ENCODE assay signal across 8 cellular contexts in the genomic region with DNA sequence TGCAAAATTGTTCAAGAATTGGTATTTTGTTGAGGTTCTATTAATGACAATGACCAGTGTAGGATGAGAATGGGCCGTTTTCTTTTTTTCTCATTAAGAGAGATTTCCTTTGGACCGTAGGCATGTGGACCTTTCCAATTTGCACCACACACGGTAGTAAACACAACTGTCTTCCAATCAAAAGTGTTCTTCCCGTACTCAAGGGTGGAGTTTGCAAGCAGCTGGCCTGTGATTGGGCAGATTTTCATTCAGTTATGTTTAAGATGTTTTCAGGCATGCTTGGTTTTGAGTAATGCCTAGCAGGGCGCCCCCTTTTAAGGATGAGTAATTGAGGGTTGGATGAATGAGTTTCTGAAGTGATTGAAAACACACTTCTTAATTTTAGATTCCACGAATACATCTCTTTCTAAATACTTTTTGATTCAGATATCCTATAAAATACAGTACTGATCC. TPM values are rescaled to one million over a fixed set of nuclear protein-coding genes. Genes with fewer than 3 reads are reported as not detected.
DNase-seq lines count a peak whose midpoint lies in the region; ATAC-seq, FAIRE-seq and TF ChIP-seq lines count a peak whose summit lies in the region.

No MANE protein-coding gene starts in this region.

- TF ChIP-seq EP300 in HepG2 (IDR thresholded peaks at IDR 0.05; ENCODE audit: low read depth in 2 of 2, low read length in 2 of 2) (no peak), HepG2 (CRISPR knock-in tag; IDR thresholded peaks at IDR 0.05; ENCODE audit: borderline replicate concordance) (no peak)

- intact Hi-C loops in HepG2 (cut with micrococcal nuclease; ENCODE audit: unreplicated experiment) (loop anchor here (5.0 kb wide), 1 partner anchor 178 kb away; a partner anchor contains a TSS), right lobe of liver (cut with DNase I) (no loop called here)

- no TSS peak for BruUV-seq in HepG2 (replicated peaks; lab: Mats Ljungman, UMichigan)

- POLR2A ChIA-PET in HepG2 (lab: Yijun Ruan, JAX), result interaction anchor here (0.5 to 6.2 kb wide), 3 partner anchors 15 to 107 kb away, joined by 3 to 111 read pairs (median 3); a partner anchor contains a TSS

- no peaks in the 10 kb centered on the region; a peak in 1 of 5 replicates for H3K27me3 ChIP-seq in HepG2 (ENCODE audit: control insufficient read depth in 1 of 2, insufficient read depth in 2 of 2, low read length in 2 of 2)
- no peaks in the 10 kb centered on the region for H3K27me3 ChIP-seq in right lobe of liver
- no peaks in the 10 kb centered on the region for H3K27me3 ChIP-seq in iPS-20b (ENCODE audit: insufficient read depth, low read length)

- peaks cover 61% of the 10 kb centered on the region for H3K79me2 ChIP-seq in HepG2 (ENCODE audit: insufficient read depth, low read length)

- CTCF ChIA-PET in HepG2 (lab: Yijun Ruan, JAX; ENCODE audit: low intra/inter-chr PET ratio, low total read pairs), result no interaction called here

- no peaks in the 10 kb centered on the region for H3K9me3 ChIP-seq in HepG2 (ENCODE audit: low read length)
- H3K9me3 ChIP-seq in right lobe of liver, result no peaks in the 10 kb centered on the region
- H3K9me3 ChIP-seq in SK-N-MC (ENCODE audit: low read depth, low read length), result peaks cover 7% of the 10 kb centered on the region; the same call in 1 of the 2 replicates
- H3K9me3 ChIP-seq in iPS-20b (ENCODE audit: insufficient read depth, low read depth, low read length), result no peaks in the 10 kb centered on the region

- no peaks in the 10 kb centered on the region for H3K36me3 ChIP-seq in HepG2 (replicated peaks in 1 of 2; ENCODE audit: control insufficient read depth in 1 of 2, insufficient read depth in 2 of 2, low read length in 2 of 2)
- no peaks in the 10 kb centered on the region for H3K36me3 ChIP-seq in right lobe of liver
- H3K36me3 ChIP-seq in SK-N-MC (ENCODE audit: insufficient read depth, low read length), result peaks cover 20% of the 10 kb centered on the region
- H3K36me3 ChIP-seq in iPS-20b (ENCODE audit: insufficient read depth, low read depth, low read length), result no peaks in the 10 kb centered on the region

- in situ Hi-C loops in HepG2 (cut with HindIII; ENCODE audit: extremely low pct_ligation_motif_present, low pct_unique_long_range_greater_than_20kb) (no loop called here), astrocyte of the spinal cord (cut with HindIII; ENCODE audit: low sequenced_read_pairs) (no loop called here)

- DNase-seq in HepG2 (ENCODE audit: low spot score) (peak; percentile 67), right lobe of liver (no peak), SK-N-MC (ENCODE audit: low read depth, low spot score) (no peak), astrocyte of the spinal cord (ENCODE audit: low read depth, low spot score) (peak; percentile 77), GF-D8 (lab: John Stamatoyannopoulos, UW) (no peak)
- peak; percentile 40 to 42 for DNase-seq in stimulated activated CD4-positive, alpha-beta T cell treated with anti-CD3 and anti-CD28 coated beads, Interleukin-2, amount 100 ng/mL, for 48 hours

- no peak overlapping the region for H2AFZ ChIP-seq in HepG2 (ENCODE audit: low read length)

- H3K27ac ChIP-seq in HepG2 (ENCODE audit: extremely low read length, insufficient read depth, low read length), result no peak overlapping the region
- H3K27ac ChIP-seq in right lobe of liver, result no peak overlapping the region
- H3K27ac ChIP-seq in SK-N-MC, result no peak overlapping the region
- no peak overlapping the region for H3K27ac ChIP-seq in iPS-20b (ENCODE audit: low read length)

- H3K4me3 ChIP-seq in HepG2 (replicated peaks in 1 of 3; ENCODE audit: insufficient read depth in 1 of 3, low read depth in 2 of 3, low read length in 3 of 3) (peak overlapping the region; percentile 93 to 98 (median 97); a peak in 5 of 6 replicates), right lobe of liver (no peak overlapping the region), SK-N-MC (peak overlapping the region; percentile 87), astrocyte of the spinal cord (ENCODE audit: low read depth, low read length) (peak overlapping the region; percentile 91), iPS-20b (ENCODE audit: low read length) (peak overlapping the region; percentile 87)

- TF ChIP-seq POLR2A in HepG2 (IDR thresholded peaks at IDR 0.05; ENCODE audit: insufficient read depth in 1 of 2, low read depth in 2 of 2, low read length in 2 of 2), result no peak
- no peak for TF ChIP-seq POLR2A in right lobe of liver (IDR thresholded peaks at IDR 0.05)

- H4K20me1 ChIP-seq in HepG2 (ENCODE audit: insufficient read depth, low read length), result peaks cover 23% of the 10 kb centered on the region

- peak; percentile 97 for FAIRE-seq in HepG2 (lab: Jason Lieb, UNC)

- 23% methylated on average over 6 of the region's 6 CpGs for WGBS in HepG2 (ENCODE audit: low lambda C conversion rate)
- WGBS in right lobe of liver (ENCODE audit: insufficient coverage, low coverage, low lambda C conversion rate, missing lambda C conversion rate), result 41% methylated on average over 6 of the region's 6 CpGs

- H3K4me1 ChIP-seq in HepG2 (ENCODE audit: insufficient read depth, low read length), result peaks cover 20% of the 10 kb centered on the region
- H3K4me1 ChIP-seq in right lobe of liver, result peaks cover 0 to 20% (median 4%) of the 10 kb centered on the region in 4 donors
- peaks cover 7% of the 10 kb centered on the region; the same call in 1 of the 2 replicates for H3K4me1 ChIP-seq in iPS-20b (ENCODE audit: insufficient read depth, low read length)

- TF ChIP-seq CTCF in HepG2 (CRISPR knock-in tag; IDR thresholded peaks at IDR 0.05) (peak; percentile 20), right lobe of liver (IDR thresholded peaks at IDR 0.05) (no peak), astrocyte of the spinal cord (IDR thresholded peaks at IDR 0.05; ENCODE audit: low read depth, low read length) (no peak)

- TF ChIP-seq RAD21 in HepG2 (CRISPR knock-in tag; IDR thresholded peaks at IDR 0.05), result no peak

- H3K4me2 ChIP-seq in HepG2 (ENCODE audit: low read depth, low read length), result peak overlapping the region; percentile 82

- peak; percentile 67 for ATAC-seq in HepG2
- ATAC-seq in right lobe of liver, result no peak
- peak; percentile 36 for ATAC-seq in HG03439 (IDR thresholded peaks at IDR 0.05; ENCODE audit: unreplicated experiment)

- peak overlapping the region; percentile 96; the same call in 1 of the 2 replicates for H3K9ac ChIP-seq in HepG2 (ENCODE audit: insufficient read depth, low read depth, low read length)
- no peak overlapping the region for H3K9ac ChIP-seq in SK-N-MC (ENCODE audit: insufficient read length)
- H3K9ac ChIP-seq in iPS-20b (ENCODE audit: low read depth, low read length), result 0 out of 2 replicates have a peak overlapping the region, but pooled peaks have one; percentile 89

RNA-seq across cellular contexts. Expression of a gene that starts 2.5 kb away (rescaled TPM):
- 34.3 and 47.7 TPM in 2 replicates for total RNA-seq in HepG2 (2016; rRNA removed; fragmentation: Illumina TruSeq; extraction: Trizol)
- 7.3 and 7.5 TPM in 2 replicates for total RNA-seq in HepG2 (2016; cell fraction: cytosol; rRNA removed; fragmentation: Illumina TruSeq; extraction: Trizol; ENCODE audit: low read depth)
- total RNA-seq in HepG2 (2016; cell fraction: insoluble cytoplasmic fraction; rRNA removed; fragmentation: Illumina TruSeq; extraction: Trizol), result 33.7 and 41.7 TPM in 2 replicates
- total RNA-seq in HepG2 (2016; cell fraction: membrane; rRNA removed; fragmentation: Illumina TruSeq; extraction: Trizol), result 14.6 and 15.4 TPM in 2 replicates
- 31.3 and 31.9 TPM in 2 replicates for total RNA-seq in HepG2 (2016; cell fraction: nucleus; rRNA removed; fragmentation: Illumina TruSeq; extraction: Trizol)
- polyA plus RNA-seq in HepG2 (2011; rRNA removed), result 19.6 and 19.7 TPM in 2 replicates
- 9.2 and 12.1 TPM in 2 replicates for polyA plus RNA-seq in HepG2 (2011; cell fraction: cytosol; rRNA removed)
- polyA plus RNA-seq in HepG2 (2011; cell fraction: nucleus; rRNA removed), result 20.4 and 21.1 TPM in 2 replicates
- polyA plus RNA-seq in HepG2 (2012), result 21.2 and 24.4 TPM in 2 replicates
- 1.5 TPM in 2 replicates for polyA plus RNA-seq in HepG2 (2016; cell fraction: cytosol; fragmentation: Illumina TruSeq; extraction: Trizol; ENCODE audit: low read depth)
- polyA plus RNA-seq in HepG2 (2016; cell fraction: insoluble cytoplasmic fraction; fragmentation: Illumina TruSeq; extraction: Trizol; ENCODE audit: low read depth), result 35.2 and 38.8 TPM in 2 replicates
- 5.1 and 6.0 TPM in 2 replicates for polyA plus RNA-seq in HepG2 (2016; cell fraction: membrane; fragmentation: Illumina TruSeq; extraction: Trizol; ENCODE audit: low read depth)
- polyA plus RNA-seq in HepG2 (2016; cell fraction: nucleus; fragmentation: Illumina TruSeq; extraction: Trizol; ENCODE audit: insufficient read depth, low read depth), result 43.2 and 50.0 TPM in 2 replicates
- polyA minus RNA-seq in HepG2 (2011; rRNA and poly(A)+ RNA removed; ENCODE audit: low replicate concordance), result 32.4 and 40.8 TPM in 2 replicates
- 26.1 and 30.4 TPM in 2 replicates for polyA minus RNA-seq in HepG2 (2011; cell fraction: cytosol; rRNA and poly(A)+ RNA removed)
- 37.2 and 39.4 TPM in 2 replicates for polyA minus RNA-seq in HepG2 (2011; cell fraction: nucleus; rRNA and poly(A)+ RNA removed)
- 10 to 100 TPM; 13.7 to 19.7 (median 18.3) TPM for total RNA-seq in right lobe of liver

RNA-seq across cellular contexts. Expression of a gene that starts 16.9 kb away (rescaled TPM):
- total RNA-seq in HepG2 (2016; rRNA removed; fragmentation: Illumina TruSeq; extraction: Trizol) (26.9 and 28.5 TPM in 2 replicates), right lobe of liver (10 to 100 TPM in 2 of 6 experiments, 1 to 10 TPM in 4; 7.2 to 15.8 (median 8.7) TPM)
- total RNA-seq in HepG2 (2016; cell fraction: cytosol; rRNA removed; fragmentation: Illumina TruSeq; extraction: Trizol; ENCODE audit: low read depth), result 5.7 and 6.2 TPM in 2 replicates
- 26.1 and 26.8 TPM in 2 replicates for total RNA-seq in HepG2 (2016; cell fraction: insoluble cytoplasmic fraction; rRNA removed; fragmentation: Illumina TruSeq; extraction: Trizol)
- 22.1 and 22.4 TPM in 2 replicates for total RNA-seq in HepG2 (2016; cell fraction: membrane; rRNA removed; fragmentation: Illumina TruSeq; extraction: Trizol)
- 19.0 and 21.2 TPM in 2 replicates for total RNA-seq in HepG2 (2016; cell fraction: nucleus; rRNA removed; fragmentation: Illumina TruSeq; extraction: Trizol)
- 28.1 and 30.1 TPM in 2 replicates for polyA plus RNA-seq in HepG2 (2011; rRNA removed)
- polyA plus RNA-seq in HepG2 (2011; cell fraction: cytosol; rRNA removed), result 16.8 and 17.2 TPM in 2 replicates
- 46.4 and 53.9 TPM in 2 replicates for polyA plus RNA-seq in HepG2 (2011; cell fraction: nucleus; rRNA removed)
- 15.6 and 16.9 TPM in 2 replicates for polyA plus RNA-seq in HepG2 (2012)
- polyA plus RNA-seq in HepG2 (2016; cell fraction: cytosol; fragmentation: Illumina TruSeq; extraction: Trizol; ENCODE audit: low read depth), result 3.1 and 3.3 TPM in 2 replicates
- polyA plus RNA-seq in HepG2 (2016; cell fraction: insoluble cytoplasmic fraction; fragmentation: Illumina TruSeq; extraction: Trizol; ENCODE audit: low read depth), result 22.4 and 24.1 TPM in 2 replicates
- polyA plus RNA-seq in HepG2 (2016; cell fraction: membrane; fragmentation: Illumina TruSeq; extraction: Trizol; ENCODE audit: low read depth), result 11.4 TPM in 2 replicates
- polyA plus RNA-seq in HepG2 (2016; cell fraction: nucleus; fragmentation: Illumina TruSeq; extraction: Trizol; ENCODE audit: insufficient read depth, low read depth), result 29.0 and 31.0 TPM in 2 replicates
- polyA minus RNA-seq in HepG2 (2011; rRNA and poly(A)+ RNA removed; ENCODE audit: low replicate concordance), result 38.4 and 40.2 TPM in 2 replicates
- polyA minus RNA-seq in HepG2 (2011; cell fraction: cytosol; rRNA and poly(A)+ RNA removed), result 15.7 TPM in 2 replicates
- polyA minus RNA-seq in HepG2 (2011; cell fraction: nucleus; rRNA and poly(A)+ RNA removed), result 34.9 and 47.7 TPM in 2 replicates

RNA-seq across cellular contexts. Expression of a gene that starts 23.3 kb away (rescaled TPM):
- total RNA-seq in HepG2 (2016; rRNA removed; fragmentation: Illumina TruSeq; extraction: Trizol) (27.6 and 44.1 TPM in 2 replicates), right lobe of liver (under 1 TPM in 3 of 6 experiments, not detected in 3; 0.18 to 0.43 (median 0.24) TPM)
- 7.6 and 8.5 TPM in 2 replicates for total RNA-seq in HepG2 (2016; cell fraction: cytosol; rRNA removed; fragmentation: Illumina TruSeq; extraction: Trizol; ENCODE audit: low read depth)
- total RNA-seq in HepG2 (2016; cell fraction: insoluble cytoplasmic fraction; rRNA removed; fragmentation: Illumina TruSeq; extraction: Trizol), result 26.9 and 38.3 TPM in 2 replicates
- total RNA-seq in HepG2 (2016; cell fraction: membrane; rRNA removed; fragmentation: Illumina TruSeq; extraction: Trizol), result 9.4 and 10.9 TPM in 2 replicates
- 18.6 and 19.2 TPM in 2 replicates for total RNA-seq in HepG2 (2016; cell fraction: nucleus; rRNA removed; fragmentation: Illumina TruSeq; extraction: Trizol)
- 11.8 and 17.7 TPM in 2 replicates for polyA plus RNA-seq in HepG2 (2011; rRNA removed)
- polyA plus RNA-seq in HepG2 (2011; cell fraction: cytosol; rRNA removed), result 8.8 and 9.2 TPM in 2 replicates
- polyA plus RNA-seq in HepG2 (2011; cell fraction: nucleus; rRNA removed), result 7.0 and 10.3 TPM in 2 replicates
- 4.8 and 13.0 TPM in 2 replicates for polyA plus RNA-seq in HepG2 (2012)
- 2.5 and 3.0 TPM in 2 replicates for polyA plus RNA-seq in HepG2 (2016; cell fraction: cytosol; fragmentation: Illumina TruSeq; extraction: Trizol; ENCODE audit: low read depth)
- polyA plus RNA-seq in HepG2 (2016; cell fraction: insoluble cytoplasmic fraction; fragmentation: Illumina TruSeq; extraction: Trizol; ENCODE audit: low read depth), result 36.0 and 37.3 TPM in 2 replicates
- 4.0 and 4.5 TPM in 2 replicates for polyA plus RNA-seq in HepG2 (2016; cell fraction: membrane; fragmentation: Illumina TruSeq; extraction: Trizol; ENCODE audit: low read depth)
- 18.4 and 19.2 TPM in 2 replicates for polyA plus RNA-seq in HepG2 (2016; cell fraction: nucleus; fragmentation: Illumina TruSeq; extraction: Trizol; ENCODE audit: insufficient read depth, low read depth)
- 13.3 and 16.6 TPM in 2 replicates for polyA minus RNA-seq in HepG2 (2011; rRNA and poly(A)+ RNA removed; ENCODE audit: low replicate concordance)
- 7.9 and 8.3 TPM in 2 replicates for polyA minus RNA-seq in HepG2 (2011; cell fraction: cytosol; rRNA and poly(A)+ RNA removed)
- polyA minus RNA-seq in HepG2 (2011; cell fraction: nucleus; rRNA and poly(A)+ RNA removed), result 14.5 and 16.0 TPM in 2 replicates

Comparison
In these comparisons a context has a peak if more than half of its experiments do, and no peak if none do; other contexts are left out.
1. ATAC-seq: peak in HepG2 (single experiment) and HG03439 (single experiment); none in right lobe of liver (0 of 4).
2. DNase-seq: peak in HepG2 (single experiment), astrocyte of the spinal cord (single experiment) and stimulated activated CD4-positive, alpha-beta T cell treated with anti-CD3 and anti-CD28 coated beads, Interleukin-2, amount 100 ng/mL, for 48 hours (2 of 2); none in right lobe of liver (0 of 3), SK-N-MC (single experiment) and GF-D8 (single experiment).
3. H3K4me3 ChIP-seq: peak in HepG2 (3 of 3), SK-N-MC (single experiment), astrocyte of the spinal cord (single experiment) and iPS-20b (single experiment); none in right lobe of liver (0 of 3).
4. RNA of a gene that starts 23.3 kb away (total RNA-seq): 7.6 to 44.1 TPM in HepG2; 0.18 to 0.43 TPM in right lobe of liver; every median in the first group is over 4 times any median in the second.